Comparison of ENCODE assay signal across 23 cellular contexts in the genomic region with DNA sequence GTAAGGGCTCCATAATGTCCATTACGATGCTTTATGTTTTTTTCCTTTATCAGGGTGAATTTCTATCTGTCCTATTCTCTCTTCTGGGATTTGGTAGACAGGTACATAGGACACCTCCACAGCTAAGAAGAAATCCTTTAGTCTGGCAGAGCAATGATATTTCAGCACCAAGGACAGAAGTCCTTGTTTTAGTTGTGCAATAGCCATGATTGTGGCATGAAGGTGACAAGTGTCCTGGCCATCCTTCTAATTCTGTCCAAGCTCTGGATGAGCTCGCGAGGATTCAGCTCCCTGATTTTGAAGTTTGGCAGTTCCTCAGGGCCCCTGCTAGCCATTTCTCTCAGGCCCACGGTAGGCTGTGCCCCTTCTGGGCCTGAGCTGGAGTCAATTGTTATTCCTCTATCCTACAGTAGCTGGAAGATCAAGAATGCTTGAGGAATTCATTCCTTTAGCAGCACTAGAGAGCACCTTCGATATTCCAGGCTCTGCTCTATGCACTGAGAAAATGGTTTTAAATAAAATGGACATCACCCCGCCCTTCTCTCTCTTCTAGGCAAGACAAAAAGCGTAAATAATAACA.
DNase-seq lines count a peak whose midpoint lies in the region; ATAC-seq, FAIRE-seq and TF ChIP-seq lines count a peak whose summit lies in the region.
"Had no signal": no experiment of that assay in that cellular context is flagged by ENCODE, and none has a peak within 500 bp of the region (broad histone marks: within the 10 kb centered on the region; RNA-seq: fewer than 3 reads in every experiment).

No MANE protein-coding gene starts in this region.

- H3K36me3 Mint-ChIP-seq in nephron progenitor cell (ENCODE audit: low read depth) = no peaks in the 10 kb centered on the region
- H3K36me3 Mint-ChIP-seq in natural killer cell treated with Interleukin-12 subunit alpha and Interleukin-12 subunit beta and Interleukin-15 and Interleukin-18, amount 100 ng/mL, for 72 hours = no peaks in the 10 kb centered on the region

- CTCF ChIA-PET in K562 (lab: Yijun Ruan, JAX; ENCODE audit: low intra/inter-chr PET ratio) = no interaction called here

- H4K20me1 ChIP-seq in K562 (replicated peaks; ENCODE audit: control insufficient read depth, insufficient read depth, low read length) = peaks cover 5% of the 10 kb centered on the region; the same call in 1 of the 2 replicates

- H3K79me2 ChIP-seq in K562 (ENCODE audit: control insufficient read depth, insufficient read depth, low read length) = no peaks in the 10 kb centered on the region

- H3K4me2 ChIP-seq in K562 (ENCODE audit: insufficient read depth, low read length) = no peak overlapping the region

- no peak for TF ChIP-seq RAD21 in K562 (CRISPR knock-in tag; conservative IDR thresholded peaks at IDR 0.05 in 1 of 2, IDR thresholded peaks at IDR 0.05 in 1 of 2)

- H3K9me1 ChIP-seq in K562 (ENCODE audit: control insufficient read depth, insufficient read depth, low read length) = no peaks in the 10 kb centered on the region

- no peak for TF ChIP-seq POLR2A in K562 (conservative IDR thresholded peaks at IDR 0.05)

- TF ChIP-seq CTCF in K562 (IDR thresholded peaks at IDR 0.05 in 2 of 3, conservative IDR thresholded peaks at IDR 0.05 in 1 of 3; ENCODE audit: insufficient read depth in 2 of 3, low read depth in 1 of 3, low read length in 3 of 3) (no peak), nephron progenitor cell (IDR thresholded peaks at IDR 0.05) (no peak)

- H3K9ac ChIP-seq in K562 (ENCODE audit: insufficient read depth in 1 of 2, low read depth in 2 of 2, low read length in 2 of 2) = no peak overlapping the region

- no peak for ATAC-seq in K562
- no peak for ATAC-seq in HG03135 (IDR thresholded peaks at IDR 0.05; ENCODE audit: unreplicated experiment)
- ATAC-seq in natural killer cell treated with Interleukin-12 subunit alpha and Interleukin-12 subunit beta and Interleukin-15 and Interleukin-18, amount 100 ng/mL, for 72 hours = no peak
- ATAC-seq: CD8-positive, alpha-beta T cell; stimulated activated naive CD8-positive, alpha-beta T cell treated with anti-CD3 and anti-CD28 coated beads, Interleukin-15, Interleukin-2, amounts not matched to agents 100 U/mL and 50 U/mL, for 24 hours had no signal

- in situ Hi-C loops in K562 (cut with MboI) = no loop called here

- no peaks in the 10 kb centered on the region for H3K9me3 Mint-ChIP-seq in nephron progenitor cell
- no peaks in the 10 kb centered on the region for H3K9me3 Mint-ChIP-seq in natural killer cell treated with Interleukin-12 subunit alpha and Interleukin-12 subunit beta and Interleukin-15 and Interleukin-18, amount 100 ng/mL, for 72 hours
- H3K9me3 Mint-ChIP-seq: activated naive CD4-positive, alpha-beta T cell treated with anti-CD3 and anti-CD28 coated beads, Interleukin-2, amount 50 U/mL, for 24 hours; CD8-positive, alpha-beta T cell; central memory CD8-positive, alpha-beta T cell had no signal

- no peaks in the 10 kb centered on the region for H3K9me3 ChIP-seq in K562 (replicated peaks; ENCODE audit: control insufficient read depth, insufficient read depth, low read depth, low read length)

- 12% methylated on average over 7 of the region's 7 CpGs for WGBS in K562 (ENCODE audit: insufficient coverage, low coverage, missing lambda C conversion rate)

- H3K27ac Mint-ChIP-seq in nephron progenitor cell = no peak overlapping the region
- H3K27ac Mint-ChIP-seq in natural killer cell treated with Interleukin-12 subunit alpha and Interleukin-12 subunit beta and Interleukin-15 and Interleukin-18, amount 100 ng/mL, for 72 hours = no peak overlapping the region
- H3K27ac Mint-ChIP-seq: activated naive CD4-positive, alpha-beta T cell treated with anti-CD3 and anti-CD28 coated beads, Interleukin-2, amount 50 U/mL, for 24 hours; CD8-positive, alpha-beta T cell had no signal

- H3K27me3 ChIP-seq in K562 (ENCODE audit: control insufficient read depth in 2 of 2, insufficient read depth in 2 of 2, low read length in 2 of 2) = no peaks in the 10 kb centered on the region
- H3K27me3 ChIP-seq: dorsolateral prefrontal cortex had no signal

- no peaks in the 10 kb centered on the region for H3K4me1 ChIP-seq in K562 (replicated peaks in 1 of 2; ENCODE audit: control insufficient read depth in 2 of 2, insufficient read depth in 2 of 2, low read length in 2 of 2)

- TF ChIP-seq EP300 in K562 (IDR thresholded peaks at IDR 0.05; ENCODE audit: low read length) = no peak

- no TSS peak for BruUV-seq in K562 (replicated peaks; lab: Mats Ljungman, UMichigan)

- H3K4me3 Mint-ChIP-seq in nephron progenitor cell = no peak overlapping the region
- H3K4me3 Mint-ChIP-seq in natural killer cell treated with Interleukin-12 subunit alpha and Interleukin-12 subunit beta and Interleukin-15 and Interleukin-18, amount 100 ng/mL, for 72 hours = no peak overlapping the region
- H3K4me3 Mint-ChIP-seq: activated naive CD4-positive, alpha-beta T cell treated with anti-CD3 and anti-CD28 coated beads, Interleukin-2, amount 50 U/mL, for 24 hours; CD8-positive, alpha-beta T cell; central memory CD8-positive, alpha-beta T cell had no signal

- H3K36me3 ChIP-seq in K562 (ENCODE audit: control insufficient read depth, insufficient read depth, low read length) = no peaks in the 10 kb centered on the region

- POLR2A ChIA-PET in K562 (lab: Yijun Ruan, JAX) = interaction anchor here (0.8 to 1.9 kb wide), 5 partner anchors 9 to 96 kb away, joined by 3 to 12 read pairs (median 5); no protein-coding TSS in a partner anchor

- peak; percentile 44 for FAIRE-seq in K562 (lab: Jason Lieb, UNC)
- FAIRE-seq: astrocyte, G401.6, kidney had no signal

- H3K27me3 Mint-ChIP-seq in nephron progenitor cell (ENCODE audit: low read depth, poor library complexity) = no peaks in the 10 kb centered on the region
- H3K27me3 Mint-ChIP-seq in natural killer cell treated with Interleukin-12 subunit alpha and Interleukin-12 subunit beta and Interleukin-15 and Interleukin-18, amount 100 ng/mL, for 72 hours = no peaks in the 10 kb centered on the region
- H3K27me3 Mint-ChIP-seq: activated naive CD4-positive, alpha-beta T cell treated with anti-CD3 and anti-CD28 coated beads, Interleukin-2, amount 50 U/mL, for 24 hours; central memory CD8-positive, alpha-beta T cell had no signal

- no peak overlapping the region for H3K27ac ChIP-seq in K562 (ENCODE audit: extremely low read depth, low read depth, low read length)
- H3K27ac ChIP-seq: dorsolateral prefrontal cortex had no signal

- intact Hi-C loops in K562 (cut with micrococcal nuclease) = loop anchor here (10.0 kb wide), 2 partner anchors 155 to 285 kb away; no protein-coding TSS in a partner anchor

- DNase-seq in HT-29 (ENCODE audit: low spot score) (peak; percentile 38), NAMALWA (ENCODE audit: low spot score) (peak; percentile 9), K562 (ENCODE audit: extremely low read depth in 1 of 4, low spot score in 3 of 4) (peak in 1 of 4 experiments; percentile 35), nephron progenitor cell (peak; percentile 19)
- no peak for DNase-seq in activated effector memory CD4-positive, alpha-beta T cell treated with Interleukin-2 at 50 U/mL for 16 hours
- DNase-seq in natural killer cell treated with Interleukin-12 subunit alpha and Interleukin-12 subunit beta and Interleukin-15 and Interleukin-18, amount 100 ng/mL, for 72 hours (ENCODE audit: low spot score) = no peak
- DNase-seq: activated CD4-positive, alpha-beta T cell treated with anti-CD3 and anti-CD28 coated beads for 48 hours; CD8-positive, alpha-beta T cell; DMS153; dorsolateral prefrontal cortex; kidney; NCI-H1694; NCI-H2171 treated with DMSO at 0.1 percent for 48 hours; retina; Right ventricle myocardium superior; stimulated activated CD4-positive, alpha-beta T cell treated with anti-CD3 and anti-CD28 coated beads, Interleukin-4, amount 100 ng/mL, for 1 hour; stimulated activated naive CD8-positive, alpha-beta T cell treated with anti-CD3 and anti-CD28 coated beads, Interleukin-15, Interleukin-2, amounts not matched to agents 100 U/mL and 50 U/mL, for 24 hours; T-helper 1 cell had no signal

- no peak overlapping the region for H3K4me3 ChIP-seq in K562
- H3K4me3 ChIP-seq: dorsolateral prefrontal cortex had no signal

- H2AFZ ChIP-seq in K562 (ENCODE audit: low read depth, low read length) = no peak overlapping the region

- no peaks in the 10 kb centered on the region for H3K4me1 Mint-ChIP-seq in nephron progenitor cell
- H3K4me1 Mint-ChIP-seq in natural killer cell treated with Interleukin-12 subunit alpha and Interleukin-12 subunit beta and Interleukin-15 and Interleukin-18, amount 100 ng/mL, for 72 hours (ENCODE audit: low read depth in 2 of 2) = peaks cover 0 to 4% of the 10 kb centered on the region in 2 donors
- H3K4me1 Mint-ChIP-seq: activated naive CD4-positive, alpha-beta T cell treated with anti-CD3 and anti-CD28 coated beads, Interleukin-2, amount 50 U/mL, for 24 hours; central memory CD8-positive, alpha-beta T cell had no signal

TF ChIP-seq in K562, 482 proteins besides CTCF, POLR2A, EP300 and RAD21 (continues in another document):
- TF ChIP-seq XRCC4 (IDR thresholded peaks at IDR 0.05; ENCODE audit: extremely low read depth, insufficient read depth, insufficient read length) (no peak), ZNF347 (CRISPR knock-in tag; IDR thresholded peaks at IDR 0.05; ENCODE audit: low read depth) (no peak), ZNF589 (CRISPR knock-in tag; IDR thresholded peaks at IDR 0.05; ENCODE audit: low read depth) (no peak), ZNF311 (CRISPR knock-in tag; IDR thresholded peaks at IDR 0.05) (0 out of 2 replicates have a peak, but pooled peaks have one; percentile 23), ZNF384 (IDR thresholded peaks at IDR 0.05; ENCODE audit: low read depth, low read length) (no peak), CXXC5 (CRISPR knock-in tag; IDR thresholded peaks at IDR 0.05) (peak; percentile 32; the same call in 1 of the 2 replicates), ZNF644 (tag; IDR thresholded peaks at IDR 0.05; ENCODE audit: low read depth) (0 out of 2 replicates have a peak, but pooled peaks have one; percentile 29), DMBX1 (CRISPR knock-in tag; IDR thresholded peaks at IDR 0.05; ENCODE audit: borderline replicate concordance) (peak; percentile 38; the same call in 1 of the 2 replicates), NCOA2 (IDR thresholded peaks at IDR 0.05; ENCODE audit: partially characterized antibody in 2 of 2) (no peak), MIER1 (IDR thresholded peaks at IDR 0.05; ENCODE audit: low read depth) (peak; percentile 95), FOXA1 (IDR thresholded peaks at IDR 0.05; ENCODE audit: borderline replicate concordance) (no peak)

Comparison
In these comparisons a context has a peak if more than half of its experiments do, and no peak if none do; other contexts are left out.
1. DNase-seq: peak in HT-29 (single experiment), NAMALWA (single experiment) and nephron progenitor cell (single experiment); none in activated effector memory CD4-positive, alpha-beta T cell treated with Interleukin-2 at 50 U/mL for 16 hours (single experiment) and natural killer cell treated with Interleukin-12 subunit alpha and Interleukin-12 subunit beta and Interleukin-15 and Interleukin-18, amount 100 ng/mL, for 72 hours (single experiment).